In the genomic region with DNA sequence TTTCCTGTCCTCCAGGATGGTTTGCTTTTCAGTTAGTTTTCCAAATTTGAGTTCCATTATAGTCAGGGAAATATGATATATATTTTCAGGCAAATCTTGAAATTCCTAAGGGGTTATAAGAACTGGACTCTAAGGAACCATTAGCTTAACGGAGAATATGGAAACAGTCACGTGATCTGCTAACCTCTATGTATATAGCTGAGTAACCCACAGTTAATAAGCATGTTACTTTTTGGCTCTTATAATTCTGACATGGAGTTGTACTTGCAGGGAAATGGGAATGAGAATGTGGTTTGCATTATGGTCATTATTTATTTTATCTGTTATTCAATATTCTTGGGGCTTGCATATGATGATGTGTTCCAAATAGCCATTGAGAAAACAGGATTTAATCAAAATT, we compare ENCODE assay signal across 22 cellular contexts. TPM values are rescaled to one million over a fixed set of nuclear protein-coding genes. Genes with fewer than 3 reads are reported as not detected.
"Had no signal": no experiment of that assay in that cellular context is flagged by ENCODE, and none has a peak within 500 bp of the region (broad histone marks: within the 10 kb centered on the region; RNA-seq: fewer than 3 reads in every experiment).

No MANE protein-coding gene starts in this region.

- FAIRE-seq: keratinocyte had no signal

- H3K4me3 ChIP-seq: coronary artery, gastrocnemius medialis, lung, prostate gland, right atrium auricular region, testis, tibial artery had no signal

- H3K4me1 Mint-ChIP-seq: memory B cell; natural killer cell; stimulated activated effector memory CD8-positive, alpha-beta T cell treated with anti-CD3 and anti-CD28 coated beads, Interleukin-12 subunit alpha, Interleukin-12 subunit beta, amount 100 ng/mL, for 72 hours had no signal

- H3K27me3 ChIP-seq: gastrocnemius medialis, right atrium auricular region, testis, tibial artery had no signal

- H3K27ac Mint-ChIP-seq: memory B cell; natural killer cell; stimulated activated effector memory CD8-positive, alpha-beta T cell treated with anti-CD3 and anti-CD28 coated beads, Interleukin-12 subunit alpha, Interleukin-12 subunit beta, amount 100 ng/mL, for 72 hours; type B pancreatic cell had no signal

- H3K27ac ChIP-seq: coronary artery, gastrocnemius medialis, prostate gland, right atrium auricular region, testis had no signal

- H3K27me3 Mint-ChIP-seq: type B pancreatic cell had no signal

- H3K9me3 ChIP-seq: gastrocnemius medialis, prostate gland, testis had no signal

- H3K4me3 Mint-ChIP-seq: memory B cell; natural killer cell; stimulated activated effector memory CD8-positive, alpha-beta T cell treated with anti-CD3 and anti-CD28 coated beads, Interleukin-12 subunit alpha, Interleukin-12 subunit beta, amount 100 ng/mL, for 72 hours; type B pancreatic cell had no signal

- ATAC-seq: gastrocnemius medialis; natural killer cell; sciatic nerve; stimulated activated effector memory CD8-positive, alpha-beta T cell treated with anti-CD3 and anti-CD28 coated beads, Interleukin-12 subunit alpha, Interleukin-12 subunit beta, amount 100 ng/mL, for 72 hours had no signal

- H3K36me3 ChIP-seq: prostate gland had no signal

- DNase-seq: dermis blood vessel endothelial cell; effector memory CD4-positive, alpha-beta T cell; foreskin fibroblast; gastrocnemius medialis; head of caudate nucleus; natural killer cell; nucleus accumbens; stimulated activated CD4-positive, alpha-beta T cell treated with anti-CD3 and anti-CD28 coated beads, Interleukin-2, amount 100 ng/mL, for 24 hours; stimulated activated CD4-positive, alpha-beta T cell treated with anti-CD3 and anti-CD28 coated beads, Interleukin-4, amount 100 ng/mL, for 24 hours; stimulated activated naive CD4-positive, alpha-beta T cell treated with Interleukin-2 at 50 U/mL for 16 hours; substantia nigra; testis; tibial artery had no signal

- H3K36me3 Mint-ChIP-seq: natural killer cell; stimulated activated effector memory CD8-positive, alpha-beta T cell treated with anti-CD3 and anti-CD28 coated beads, Interleukin-12 subunit alpha, Interleukin-12 subunit beta, amount 100 ng/mL, for 72 hours had no signal

RNA-seq across cellular contexts. Expression of a gene that starts 23.3 kb away (rescaled TPM):
- polyA plus RNA-seq: keratinocyte had no signal
